ENCODE assay signal across 2 cellular contexts in the genomic region with DNA sequence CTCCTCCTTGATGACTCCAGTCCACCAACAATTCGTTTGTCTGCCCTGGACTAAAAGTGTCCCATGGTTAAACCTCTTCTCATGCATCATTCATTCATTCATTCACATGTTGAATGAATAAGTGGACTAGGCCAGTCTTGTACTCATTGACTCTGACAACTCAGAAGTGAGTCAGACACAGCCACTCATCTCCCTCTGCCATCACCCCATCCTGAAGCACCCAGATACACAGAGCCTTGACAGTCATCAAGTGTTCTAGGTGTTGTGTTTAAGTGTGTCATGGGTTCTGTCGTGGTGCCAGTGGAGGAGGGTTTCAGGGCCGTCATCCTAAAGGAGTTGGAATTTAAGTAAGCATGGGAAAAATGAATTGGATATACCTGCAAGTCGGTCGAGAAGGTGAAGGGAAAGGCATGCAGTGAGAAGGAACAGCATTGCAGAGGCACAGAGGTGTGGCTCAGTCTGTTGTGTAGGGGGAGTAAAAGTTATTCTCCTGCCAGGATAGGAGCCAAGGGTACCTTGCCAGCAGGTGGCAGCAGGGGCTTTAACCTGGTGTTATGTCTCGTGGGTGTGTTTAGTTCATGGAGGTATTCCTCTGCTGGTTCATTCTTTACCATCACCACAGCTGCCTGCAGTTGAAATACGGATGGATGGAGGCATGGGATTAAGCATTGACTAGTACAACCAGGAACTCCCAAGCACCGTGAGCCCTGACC.
A peak's percentile ranks its signal among the peaks of the same experiment; 100 is the strongest.
TF ChIP-seq lines count a peak whose summit lies in the region.

No MANE protein-coding gene starts in this region.

TF ChIP-seq in IMR-90, 13 proteins besides CTCF, POLR2A, EP300 and RAD21:
- no peak for TF ChIP-seq RCOR1 (IDR thresholded peaks at IDR 0.05; ENCODE audit: insufficient replicate concordance, low read length)
- TF ChIP-seq MAZ (IDR thresholded peaks at IDR 0.05; ENCODE audit: borderline replicate concordance, low read depth, low read length): no peak
- no peak for TF ChIP-seq MXI1 (IDR thresholded peaks at IDR 0.05; ENCODE audit: borderline replicate concordance, low read depth, low read length)
- TF ChIP-seq RFX5 (IDR thresholded peaks at IDR 0.05; ENCODE audit: low read depth, low read length): no peak
- TF ChIP-seq CEBPB (IDR thresholded peaks at IDR 0.05; ENCODE audit: low read depth, low read length): no peak
- TF ChIP-seq NFE2L2 (IDR thresholded peaks at IDR 0.05; ENCODE audit: low read depth, low read length): no peak
- TF ChIP-seq, protein P1, sequence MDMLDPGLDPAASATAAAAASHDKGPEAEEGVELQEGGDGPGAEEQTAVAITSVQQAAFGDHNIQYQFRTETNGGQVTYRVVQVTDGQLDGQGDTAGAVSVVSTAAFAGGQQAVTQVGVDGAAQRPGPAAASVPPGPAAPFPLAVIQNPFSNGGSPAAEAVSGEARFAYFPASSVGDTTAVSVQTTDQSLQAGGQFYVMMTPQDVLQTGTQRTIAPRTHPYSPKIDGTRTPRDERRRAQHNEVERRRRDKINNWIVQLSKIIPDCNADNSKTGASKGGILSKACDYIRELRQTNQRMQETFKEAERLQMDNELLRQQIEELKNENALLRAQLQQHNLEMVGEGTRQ (IDR thresholded peaks at IDR 0.05; ENCODE audit: low read depth, low read length): no peak
- no peak for TF ChIP-seq BHLHE40 (IDR thresholded peaks at IDR 0.05; ENCODE audit: low read depth, low read length)
- no peak for TF ChIP-seq FOS (IDR thresholded peaks at IDR 0.05; ENCODE audit: low read depth, low read length)
- TF ChIP-seq CHD1 (IDR thresholded peaks at IDR 0.05; ENCODE audit: low read depth, low read length): no peak
- TF ChIP-seq MAFK (IDR thresholded peaks at IDR 0.05; ENCODE audit: low read depth, low read length): no peak
- TF ChIP-seq SMC3 (IDR thresholded peaks at IDR 0.05; ENCODE audit: low read depth, low read length): no peak
- TF ChIP-seq, protein P2, sequence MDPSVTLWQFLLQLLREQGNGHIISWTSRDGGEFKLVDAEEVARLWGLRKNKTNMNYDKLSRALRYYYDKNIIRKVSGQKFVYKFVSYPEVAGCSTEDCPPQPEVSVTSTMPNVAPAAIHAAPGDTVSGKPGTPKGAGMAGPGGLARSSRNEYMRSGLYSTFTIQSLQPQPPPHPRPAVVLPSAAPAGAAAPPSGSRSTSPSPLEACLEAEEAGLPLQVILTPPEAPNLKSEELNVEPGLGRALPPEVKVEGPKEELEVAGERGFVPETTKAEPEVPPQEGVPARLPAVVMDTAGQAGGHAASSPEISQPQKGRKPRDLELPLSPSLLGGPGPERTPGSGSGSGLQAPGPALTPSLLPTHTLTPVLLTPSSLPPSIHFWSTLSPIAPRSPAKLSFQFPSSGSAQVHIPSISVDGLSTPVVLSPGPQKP (IDR thresholded peaks at IDR 0.05; ENCODE audit: borderline replicate concordance, low read depth, low read length): no peak

TF ChIP-seq in HepG2, 621 proteins besides CTCF, POLR2A, EP300 and RAD21:
- TF ChIP-seq STAG1 (CRISPR knock-in tag; IDR thresholded peaks at IDR 0.05) (peak; percentile 25; the same call in 1 of the 2 replicates), ZNF329 (CRISPR knock-in tag; IDR thresholded peaks at IDR 0.05; ENCODE audit: low read depth) (no peak), ZNF292 (CRISPR knock-in tag; IDR thresholded peaks at IDR 0.05; ENCODE audit: borderline replicate concordance, low read depth) (no peak), HNF4A (CRISPR knock-in tag; IDR thresholded peaks at IDR 0.05) (no peak), HOXD1 (CRISPR knock-in tag; IDR thresholded peaks at IDR 0.05) (no peak), BORCS8-MEF2B (CRISPR knock-in tag; IDR thresholded peaks at IDR 0.05) (no peak)
- TF ChIP-seq, protein P3, sequence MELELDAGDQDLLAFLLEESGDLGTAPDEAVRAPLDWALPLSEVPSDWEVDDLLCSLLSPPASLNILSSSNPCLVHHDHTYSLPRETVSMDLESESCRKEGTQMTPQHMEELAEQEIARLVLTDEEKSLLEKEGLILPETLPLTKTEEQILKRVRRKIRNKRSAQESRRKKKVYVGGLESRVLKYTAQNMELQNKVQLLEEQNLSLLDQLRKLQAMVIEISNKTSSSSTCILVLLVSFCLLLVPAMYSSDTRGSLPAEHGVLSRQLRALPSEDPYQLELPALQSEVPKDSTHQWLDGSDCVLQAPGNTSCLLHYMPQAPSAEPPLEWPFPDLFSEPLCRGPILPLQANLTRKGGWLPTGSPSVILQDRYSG (CRISPR knock-in tag; IDR thresholded peaks at IDR 0.05): no peak
